ENCODE assay signal across 17 cellular contexts in the genomic region with DNA sequence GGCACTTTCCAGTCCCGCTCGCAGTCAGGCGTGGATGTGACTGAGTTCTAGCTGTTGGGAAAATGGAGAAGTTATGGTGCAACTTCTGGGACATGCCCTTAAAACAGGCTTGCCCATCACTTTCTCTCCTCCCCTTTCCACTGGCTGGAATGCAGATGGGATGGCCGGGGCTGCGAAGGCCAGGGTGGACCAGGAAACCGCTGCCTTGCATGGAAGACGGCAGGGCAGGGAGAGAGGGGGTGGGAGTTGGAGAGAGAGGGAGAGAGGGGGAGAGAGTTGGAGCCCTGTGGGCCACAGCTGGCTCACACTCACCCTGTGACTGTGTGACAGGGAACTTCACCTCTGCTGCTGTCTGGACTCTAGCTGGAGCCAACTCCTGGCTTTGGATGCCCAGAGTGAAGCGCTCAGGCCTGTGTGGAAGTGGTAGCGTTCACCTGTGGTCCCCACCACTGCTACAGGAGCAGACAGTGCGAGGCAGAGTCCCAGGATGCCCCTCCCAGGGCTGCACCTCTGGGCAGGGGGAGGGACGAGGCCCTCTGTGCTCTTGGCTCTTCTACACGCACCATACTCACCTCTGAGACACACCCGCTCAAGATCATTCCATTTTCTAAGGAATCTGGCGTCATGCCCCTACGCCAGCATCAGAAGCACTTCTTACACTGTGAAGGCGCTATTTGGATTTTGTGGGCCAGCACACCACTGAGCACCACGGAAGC. TPM values are rescaled to one million over a fixed set of nuclear protein-coding genes. Genes with fewer than 3 reads are reported as not detected.
A peak's percentile ranks its signal among the peaks of the same experiment; 100 is the strongest.
DNase-seq lines count a peak whose midpoint lies in the region; ATAC-seq and TF ChIP-seq lines count a peak whose summit lies in the region.
"Had no signal": no experiment of that assay in that cellular context is flagged by ENCODE, and none has a peak within 500 bp of the region (broad histone marks: within the 10 kb centered on the region; RNA-seq: fewer than 3 reads in every experiment).

No MANE protein-coding gene starts in this region.

- H3K23ac ChIP-seq in trophoblast cell (ENCODE audit: low read length): no peak overlapping the region

- no peak overlapping the region for H3K4ac ChIP-seq in trophoblast cell (ENCODE audit: low read depth, low read length)

- intact Hi-C loops in testis (cut with DNase I; ENCODE audit: low total_unique reads): no loop called here

- H3K36me3 ChIP-seq in H7 (replicated peaks; ENCODE audit: control insufficient read depth, insufficient read depth, low read length) (peaks cover 6% of the 10 kb centered on the region), trophoblast cell (ENCODE audit: control insufficient read depth in 1 of 2, insufficient read depth in 2 of 2, low read length in 2 of 2) (peaks cover 20 to 25% of the 10 kb centered on the region in 2 experiments), testis (ENCODE audit: low read depth, missing control alignments) (no peaks in the 10 kb centered on the region)
- H3K36me3 ChIP-seq: MG63 had no signal

- no peaks in the 10 kb centered on the region for H3K79me1 ChIP-seq in trophoblast cell (ENCODE audit: low read length)

- no peaks in the 10 kb centered on the region for H3K79me2 ChIP-seq in trophoblast cell (ENCODE audit: control insufficient read depth, insufficient read depth, low read length, poor library complexity)

- no peaks in the 10 kb centered on the region for H3K27me3 ChIP-seq in H7 (ENCODE audit: control insufficient read depth, insufficient read depth, low read length)
- H3K27me3 ChIP-seq in trophoblast cell (ENCODE audit: insufficient read depth, low read length): no peaks in the 10 kb centered on the region
- no peaks in the 10 kb centered on the region for H3K27me3 ChIP-seq in testis
- H3K27me3 ChIP-seq: MG63 had no signal

- peak overlapping the region; percentile 16 for H2BK12ac ChIP-seq in trophoblast cell (ENCODE audit: low read length)

- H4K12ac ChIP-seq in trophoblast cell (ENCODE audit: low read depth, low read length): no peak overlapping the region

- TF ChIP-seq CTCF in GM20000 (IDR thresholded peaks at IDR 0.05; ENCODE audit: extremely low read depth, missing control alignments): no peak
- TF ChIP-seq CTCF in testis (IDR thresholded peaks at IDR 0.05): no peak

- no peak overlapping the region for H3K9ac ChIP-seq in trophoblast cell (ENCODE audit: low read length)

- H2BK5ac ChIP-seq in trophoblast cell (ENCODE audit: low read depth, low read length, poor library complexity): no peak overlapping the region

- H3K4me3 ChIP-seq in H7 (ENCODE audit: insufficient read depth, low read depth, low read length) (no peak overlapping the region), trophoblast cell (ENCODE audit: low read depth, low read length) (no peak overlapping the region), testis (no peak overlapping the region)
- H3K4me3 ChIP-seq: MG63 had no signal

- peak; percentile 5 for ATAC-seq in esophagus mucosa
- no peak for ATAC-seq in HG03280 (IDR thresholded peaks at IDR 0.05; ENCODE audit: unreplicated experiment)
- ATAC-seq: CD8-positive, alpha-beta T cell; HepG2 had no signal

- H3K18ac ChIP-seq in trophoblast cell (ENCODE audit: low read length): no peak overlapping the region

- peak overlapping the region; percentile 17 for H3K14ac ChIP-seq in trophoblast cell (ENCODE audit: low read length)

- H2AFZ ChIP-seq in trophoblast cell (ENCODE audit: insufficient read depth, low read length, poor library complexity): no peak overlapping the region

- H4K91ac ChIP-seq in trophoblast cell (ENCODE audit: low read depth, low read length): peak overlapping the region; percentile 28

- no peak overlapping the region for H4K8ac ChIP-seq in trophoblast cell (ENCODE audit: low read depth, low read length)

- H3K9me3 ChIP-seq in trophoblast cell (ENCODE audit: insufficient read depth, low read depth, low read length) (no peaks in the 10 kb centered on the region), testis (no peaks in the 10 kb centered on the region)
- H3K9me3 ChIP-seq: MG63 had no signal

- H3K4me1 ChIP-seq in trophoblast cell (ENCODE audit: control insufficient read depth in 1 of 2, insufficient read depth in 2 of 2, low read length in 2 of 2) (peaks cover 14% of the 10 kb centered on the region in 2 experiments), testis (peaks cover 49% of the 10 kb centered on the region)

- no peak for TF ChIP-seq POLR2A in testis (IDR thresholded peaks at IDR 0.05)

- no CpG with 5 or more reads among the region's 17 CpGs for WGBS in trophoblast cell (ENCODE audit: extremely low coverage, insufficient coverage, insufficient read length)
- 92 to 96% methylated on average over 14 to 17 of the region's 17 CpGs for WGBS in testis, 2 donors

- H3K27ac ChIP-seq in trophoblast cell (ENCODE audit: low read depth, low read length): no peak overlapping the region
- no peak overlapping the region for H3K27ac ChIP-seq in testis

- H2AK5ac ChIP-seq in trophoblast cell (ENCODE audit: low read length): no peak overlapping the region

- peak; percentile 15 for DNase-seq in GM20000 (ENCODE audit: low spot score)
- DNase-seq in H7: peak; percentile 51
- peak in 1 of 2 donors; percentile 28 for DNase-seq in trophoblast cell
- DNase-seq in testis: no peak
- no peak for DNase-seq in activated CD4-positive, alpha-beta T cell treated with anti-CD3 and anti-CD28 coated beads, Interleukin-2, amount 50 U/mL, for 1 hour
- DNase-seq in nucleus accumbens (lab: John Stamatoyannopoulos, UW): no peak
- DNase-seq: CD8-positive, alpha-beta T cell; GF-D8; MG63; NCI-H1092 treated with DMSO at 0.1 percent for 48 hours; NCI-H187; NCI-H2171; NCI-H446 treated with DMSO at 0.1 percent for 48 hours; NCI-H82 had no signal

- no peak overlapping the region for H2BK120ac ChIP-seq in trophoblast cell (ENCODE audit: insufficient read depth, low read length, poor library complexity)

- no peak overlapping the region for H3K4me2 ChIP-seq in trophoblast cell (ENCODE audit: low read length)

RNA-seq across cellular contexts. Expression of gene KLHL25, which starts 36.6 kb away (rescaled TPM):
- total RNA-seq in H7 (2014; rRNA removed; shearing (Covaris generic)): 15.8 and 20.8 TPM in 2 replicates
- total RNA-seq in esophagus mucosa (4.8 TPM), testis (10 to 100 TPM; 42.6 to 50.1 TPM)
- 3.9 and 4.1 TPM in 2 replicates for polyA plus RNA-seq in trophoblast cell (2013)
- polyA plus RNA-seq in testis (ENCODE audit: insufficient read depth, low read depth, low replicate concordance): 19.6 TPM

Comparison
In these comparisons a context has a peak if more than half of its experiments do, and no peak if none do; other contexts are left out.
1. DNase-seq: peak in GM20000 (single experiment) and H7 (single experiment); none in testis (single experiment), activated CD4-positive, alpha-beta T cell treated with anti-CD3 and anti-CD28 coated beads, Interleukin-2, amount 50 U/mL, for 1 hour (single experiment) and nucleus accumbens (0 of 56).